Comparison of ENCODE assay signal across 12 cellular contexts in genomic region chr15:41881925-41882688, GRCh38. TPM values are rescaled to one million over a fixed set of nuclear protein-coding genes. Genes with fewer than 3 reads are reported as not detected.
DNase-seq lines count a peak whose midpoint lies in the region; ATAC-seq and TF ChIP-seq lines count a peak whose summit lies in the region.
"Had no signal": no experiment of that assay in that cellular context is flagged by ENCODE, and none has a peak within 500 bp of the region (broad histone marks: within the 10 kb centered on the region; RNA-seq: fewer than 3 reads in every experiment).

No MANE protein-coding gene starts in this region.

- CTCF ChIA-PET in MCF 10A (lab: Yijun Ruan, JAX): no interaction called here
- CTCF ChIA-PET in naive thymus-derived CD4-positive, alpha-beta T cell (lab: Charles Lee): interaction anchor here (1.3 kb wide), 1 partner anchor 55 kb away, joined by 3 read pairs; no protein-coding TSS in a partner anchor

- H3K4me1 ChIP-seq in breast epithelium (peaks cover 0 to 7% of the 10 kb centered on the region in 2 donors), vagina (peaks cover 30% of the 10 kb centered on the region)
- no peaks in the 10 kb centered on the region for H3K4me1 ChIP-seq in naive thymus-derived CD4-positive, alpha-beta T cell (ENCODE audit: control insufficient read depth in 2 of 2, insufficient read depth in 2 of 2, low read length in 2 of 2)

- intact Hi-C loops in breast epithelium (cut with DNase I; ENCODE audit: low total_unique reads): no loop called here
- intact Hi-C loops in MCF 10A (cut with micrococcal nuclease): no loop called here
- intact Hi-C loops in naive thymus-derived CD4-positive, alpha-beta T cell (cut with micrococcal nuclease): no loop called here
- intact Hi-C loops in vagina (cut with DNase I): no loop called here

- H3K27me3 ChIP-seq in breast epithelium (no peaks in the 10 kb centered on the region), vagina (no peaks in the 10 kb centered on the region)
- no peaks in the 10 kb centered on the region for H3K27me3 ChIP-seq in naive thymus-derived CD4-positive, alpha-beta T cell (ENCODE audit: control insufficient read depth in 2 of 2, insufficient read depth in 2 of 2, low read length in 2 of 2)
- H3K27me3 ChIP-seq: BE2C had no signal

- TF ChIP-seq POLR2A in breast epithelium (IDR thresholded peaks at IDR 0.05) (no peak), vagina (IDR thresholded peaks at IDR 0.05) (no peak)

- H3K27me3 Mint-ChIP-seq in MCF 10A (ENCODE audit: insufficient read depth, unreplicated experiment) (no peaks in the 10 kb centered on the region), HFFc6 (ENCODE audit: insufficient read depth) (peaks cover 13% of the 10 kb centered on the region)
- peaks cover 6 to 20% (median 10%) of the 10 kb centered on the region in 5 donors for H3K27me3 Mint-ChIP-seq in naive thymus-derived CD4-positive, alpha-beta T cell

- H3K4me1 Mint-ChIP-seq in MCF 10A (ENCODE audit: insufficient read depth, unreplicated experiment): no peaks in the 10 kb centered on the region
- peaks cover 5 to 17% (median 7%) of the 10 kb centered on the region in 7 donors for H3K4me1 Mint-ChIP-seq in naive thymus-derived CD4-positive, alpha-beta T cell
- H3K4me1 Mint-ChIP-seq in HFFc6 (ENCODE audit: low read depth): no peaks in the 10 kb centered on the region

- POLR2A ChIA-PET in MCF 10A (lab: Yijun Ruan, JAX): no interaction called here
- POLR2A ChIA-PET in naive thymus-derived CD4-positive, alpha-beta T cell (lab: Charles Lee): no interaction called here

- no TSS peak for BruUV-seq in MCF 10A (replicated peaks; lab: Mats Ljungman, UMichigan)

- H3K36me3 Mint-ChIP-seq in MCF 10A (ENCODE audit: insufficient read depth, unreplicated experiment) (no peaks in the 10 kb centered on the region), HFFc6 (ENCODE audit: low read depth) (no peaks in the 10 kb centered on the region)
- no peaks in the 10 kb centered on the region for H3K36me3 Mint-ChIP-seq in naive thymus-derived CD4-positive, alpha-beta T cell

- H3K4me3 Mint-ChIP-seq in MCF 10A (ENCODE audit: unreplicated experiment): no peak overlapping the region
- H3K4me3 Mint-ChIP-seq in naive thymus-derived CD4-positive, alpha-beta T cell: peak overlapping the region in 4 of 10 donors; percentile 41 to 73 (median 58)
- no peak overlapping the region for H3K4me3 Mint-ChIP-seq in HFFc6

- no peaks in the 10 kb centered on the region for H3K9me3 ChIP-seq in breast epithelium
- H3K9me3 ChIP-seq in naive thymus-derived CD4-positive, alpha-beta T cell (ENCODE audit: control insufficient read depth in 2 of 3, low read length in 3 of 3): no peaks in the 10 kb centered on the region
- no peaks in the 10 kb centered on the region for H3K9me3 ChIP-seq in vagina
- H3K9me3 ChIP-seq: BE2C had no signal

- H3K4me3 ChIP-seq in breast epithelium: peak overlapping the region in 2 of 3 donors; percentile 45 to 63
- H3K4me3 ChIP-seq in foreskin fibroblast (ENCODE audit: low read depth in 1 of 2, low read length in 2 of 2): no peak overlapping the region
- no peak overlapping the region for H3K4me3 ChIP-seq in naive thymus-derived CD4-positive, alpha-beta T cell (ENCODE audit: low read length)
- H3K4me3 ChIP-seq in vagina: peak overlapping the region; percentile 31 to 39

- no peak for TF ChIP-seq CTCF in breast epithelium (IDR thresholded peaks at IDR 0.05)
- TF ChIP-seq CTCF in MCF 10A (IDR thresholded peaks at IDR 0.05; ENCODE audit: unreplicated experiment): no peak
- TF ChIP-seq CTCF in foreskin fibroblast (IDR thresholded peaks at IDR 0.05; ENCODE audit: low read depth, low read length): no peak
- no peak for TF ChIP-seq CTCF in vagina (IDR thresholded peaks at IDR 0.05)
- TF ChIP-seq CTCF in HFFc6 (IDR thresholded peaks at IDR 0.05): no peak

- no peaks in the 10 kb centered on the region for H3K36me3 ChIP-seq in breast epithelium
- H3K36me3 ChIP-seq in naive thymus-derived CD4-positive, alpha-beta T cell (ENCODE audit: control insufficient read depth in 2 of 3, insufficient read depth in 3 of 3, low read length in 3 of 3): no peaks in the 10 kb centered on the region
- no peaks in the 10 kb centered on the region for H3K36me3 ChIP-seq in vagina
- H3K36me3 ChIP-seq: BE2C had no signal

- no peak for DNase-seq in breast epithelium (ENCODE audit: low spot score in 2 of 2)
- DNase-seq in MCF 10A (ENCODE audit: unreplicated experiment): no peak
- peak; percentile 9 to 27 for DNase-seq in foreskin fibroblast
- DNase-seq in naive thymus-derived CD4-positive, alpha-beta T cell: no peak
- no peak for DNase-seq in vagina (ENCODE audit: extremely low spot score in 2 of 2)
- no peak for DNase-seq in HFFc6
- DNase-seq in RKO (ENCODE audit: low spot score): no peak
- DNase-seq in NCI-H2081 (lab: John Stamatoyannopoulos, UW): no peak
- DNase-seq: BE2C, MM.1S, SHP77 treated with DMSO at 0.1 percent for 48 hours had no signal

- H3K9me3 Mint-ChIP-seq in MCF 10A (ENCODE audit: unreplicated experiment) (no peaks in the 10 kb centered on the region), HFFc6 (no peaks in the 10 kb centered on the region)
- H3K9me3 Mint-ChIP-seq in naive thymus-derived CD4-positive, alpha-beta T cell: no peaks in the 10 kb centered on the region
- H3K9me3 Mint-ChIP-seq: stimulated activated naive CD8-positive, alpha-beta T cell treated with anti-CD3 and anti-CD28 coated beads, Interleukin-15, Interleukin-2, amounts not matched to agents 100 ng/mL and 50 ng/mL, for 24 hours had no signal

- no peak overlapping the region for H3K27ac ChIP-seq in breast epithelium
- no peak overlapping the region for H3K27ac ChIP-seq in naive thymus-derived CD4-positive, alpha-beta T cell (ENCODE audit: low read depth, low read length)
- H3K27ac ChIP-seq in vagina: no peak overlapping the region

- H3K27ac Mint-ChIP-seq in MCF 10A (ENCODE audit: low read depth, unreplicated experiment) (no peak overlapping the region), HFFc6 (no peak overlapping the region)
- H3K27ac Mint-ChIP-seq in naive thymus-derived CD4-positive, alpha-beta T cell: peak overlapping the region in 1 of 9 donors; percentile 52
- H3K27ac Mint-ChIP-seq: stimulated activated naive CD8-positive, alpha-beta T cell treated with anti-CD3 and anti-CD28 coated beads, Interleukin-15, Interleukin-2, amounts not matched to agents 100 ng/mL and 50 ng/mL, for 24 hours had no signal

- peak; percentile 36 for ATAC-seq in naive thymus-derived CD4-positive, alpha-beta T cell

RNA-seq across cellular contexts. Expression of gene SPTBN5, which starts 11.7 kb away (rescaled TPM):
- total RNA-seq in breast epithelium (1 to 10 TPM in 2 of 3 donors, under 1 TPM in 1; 0.16 to 2.3 (median 2.0) TPM), MCF 10A (2022) (1.1 TPM in 2 replicates), vagina (0.49 TPM)
- total RNA-seq in naive thymus-derived CD4-positive, alpha-beta T cell: 1 to 10 TPM; 1.4 to 2.7 (median 1.9) TPM
- under 1 TPM in 1 of 2 donors, not detected in 1; 0.12 TPM for polyA plus RNA-seq in naive thymus-derived CD4-positive, alpha-beta T cell
- under 1 TPM; 0.16 to 0.34 (median 0.24) TPM for total RNA-seq in HFFc6 (2021; fragmentation: NEBNext Ultra II Directional; extraction: Animal tissue kit (Norgen Biotek cat#: 25700))

RNA-seq across cellular contexts. Expression of gene PLA2G4B, which starts 43.5 kb away (rescaled TPM):
- 10 to 100 TPM in 2 of 3 donors, 1 to 10 TPM in 1; 3.2 to 11.0 (median 10.2) TPM for total RNA-seq in breast epithelium
- total RNA-seq in MCF 10A (2022): 3.8 and 5.0 TPM in 2 replicates
- total RNA-seq in naive thymus-derived CD4-positive, alpha-beta T cell: 10 to 100 TPM; 21.1 to 69.9 (median 33.9) TPM
- polyA plus RNA-seq in naive thymus-derived CD4-positive, alpha-beta T cell: 1 to 10 TPM in 1 of 2 donors, under 1 TPM in 1; 0.98 to 2.3 TPM
- total RNA-seq in vagina: 34.1 TPM
- total RNA-seq in HFFc6 (2021; fragmentation: NEBNext Ultra II Directional; extraction: Animal tissue kit (Norgen Biotek cat#: 25700)): 1 to 10 TPM; 1.6 to 3.0 (median 2.7) TPM

RNA-seq across cellular contexts. Expression of gene JMJD7, which starts 54.2 kb away (rescaled TPM):
- 10 to 100 TPM in 1 of 3 donors, 1 to 10 TPM in 2; 7.8 to 20.8 (median 8.8) TPM for total RNA-seq in breast epithelium
- total RNA-seq in MCF 10A (2022): 9.2 and 13.3 TPM in 2 replicates
- 10 to 100 TPM; 25.3 to 83.7 (median 52.1) TPM for total RNA-seq in naive thymus-derived CD4-positive, alpha-beta T cell
- 10 to 100 TPM; 22.4 to 28.6 TPM for polyA plus RNA-seq in naive thymus-derived CD4-positive, alpha-beta T cell
- 26.3 TPM for total RNA-seq in vagina
- 10 to 100 TPM in 1 of 6 experiments, 1 to 10 TPM in 5; 4.9 to 11.0 (median 8.2) TPM for total RNA-seq in HFFc6 (2021; fragmentation: NEBNext Ultra II Directional; extraction: Animal tissue kit (Norgen Biotek cat#: 25700))

Comparison
In these comparisons a context has a peak if more than half of its experiments do, and no peak if none do; other contexts are left out.
1. DNase-seq: peak in foreskin fibroblast (2 of 2); none in breast epithelium (0 of 2), MCF 10A (single experiment), naive thymus-derived CD4-positive, alpha-beta T cell (0 of 9), vagina (0 of 2), HFFc6 (single experiment), RKO (single experiment) and NCI-H2081 (0 of 2).
2. H3K4me3 ChIP-seq: peak in breast epithelium (2 of 3) and vagina (2 of 2); none in foreskin fibroblast (0 of 2) and naive thymus-derived CD4-positive, alpha-beta T cell (single experiment).